Comparison of ENCODE assay signal across 7 cellular contexts in the genomic region with DNA sequence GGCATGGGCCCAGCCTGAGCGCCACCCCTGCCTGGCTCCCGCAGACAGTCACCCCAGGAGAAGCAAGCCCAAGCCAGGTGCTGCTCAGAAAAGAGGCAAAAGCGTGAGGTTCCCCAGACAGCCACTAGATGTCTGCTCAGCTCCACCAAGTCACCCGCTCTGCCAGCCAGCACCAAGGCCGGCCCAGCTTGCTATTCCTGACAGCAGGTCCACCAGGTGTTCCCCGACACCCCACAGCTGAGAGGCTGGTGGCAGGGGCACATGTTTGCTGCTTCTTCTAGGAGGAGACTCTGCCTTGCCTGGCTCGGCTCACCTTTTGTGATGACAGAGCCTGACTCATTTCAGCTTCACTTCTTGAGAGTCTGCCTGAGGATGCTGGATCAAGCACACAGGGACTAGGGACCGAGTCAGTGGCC.
DNase-seq lines count a peak whose midpoint lies in the region; ATAC-seq and TF ChIP-seq lines count a peak whose summit lies in the region.

No MANE protein-coding gene starts in this region.

- no peak overlapping the region for H3K4me2 ChIP-seq in PC-3 (ENCODE audit: low read length)

- ATAC-seq in GM21515 (IDR thresholded peaks at IDR 0.05; ENCODE audit: unreplicated experiment) = peak; percentile 80
- ATAC-seq in PC-3 = peak; percentile 94

- POLR2A ChIA-PET in PC-3 (lab: Charles Lee; ENCODE audit: unreplicated experiment) = no interaction called here

- H4K20me1 ChIP-seq in PC-3 (ENCODE audit: low read length) = no peaks in the 10 kb centered on the region

- intact Hi-C loops in PC-3 (cut with micrococcal nuclease) = loop anchor here (2.0 kb wide), 1 partner anchor 438 kb away; no protein-coding TSS in a partner anchor

- H3K9ac ChIP-seq in PC-3 (ENCODE audit: low read length) (no peak overlapping the region), iPS-15b (ENCODE audit: low read depth, low read length) (peak overlapping the region; percentile 24)

- CTCF ChIA-PET in PC-3 (lab: Charles Lee) = interaction anchor here (0.6 to 1.5 kb wide), 7 partner anchors 9 to 574 kb away, joined by 3 to 5 read pairs (median 4); a partner anchor contains a TSS

- H3K9me3 ChIP-seq in PC-3 (ENCODE audit: low read length) (no peaks in the 10 kb centered on the region), iPS-15b (ENCODE audit: control insufficient read depth, insufficient read depth, low read length) (no peaks in the 10 kb centered on the region)

- no peak overlapping the region for H3K27ac ChIP-seq in PC-3 (ENCODE audit: low read length)

- H3K27ac Mint-ChIP-seq in brain = peak overlapping the region in 4 of 5 experiments; percentile 13 to 85 (median 62)

- H3K4me3 ChIP-seq in PC-3 (ENCODE audit: low read length) (no peak overlapping the region), iPS-15b (ENCODE audit: low read depth, low read length) (no peak overlapping the region)

- peak; percentile 76 for TF ChIP-seq RAD21 in Ishikawa (IDR thresholded peaks at IDR 0.05; ENCODE audit: low read depth)

- H3K4me1 ChIP-seq in PC-3 (ENCODE audit: insufficient read depth, low read length) = no peaks in the 10 kb centered on the region
- H3K4me1 ChIP-seq in iPS-15b (ENCODE audit: control insufficient read depth, insufficient read depth, low read length) = no peaks in the 10 kb centered on the region

- no peaks in the 10 kb centered on the region for H3K27me3 Mint-ChIP-seq in brain

- no peak overlapping the region for H3K4me3 Mint-ChIP-seq in brain

- no peaks in the 10 kb centered on the region for H3F3A ChIP-seq in PC-3 (ENCODE audit: low read length, unreplicated experiment)

- no TSS peak for BruUV-seq in PC-3 (replicated peaks; lab: Mats Ljungman, UMichigan)

- DNase-seq in GDM1 (lab: John Stamatoyannopoulos, UW) (peak; percentile 25), PC-3 (peak; percentile 75)
- DNase-seq in stimulated activated CD4-positive, alpha-beta T cell treated with anti-CD3 and anti-CD28 coated beads, Interleukin-4, amount 100 ng/mL, for 1 hour = peak; percentile 10

- H2AFZ ChIP-seq in PC-3 (ENCODE audit: low read length) = no peak overlapping the region

- TF ChIP-seq EP300 in Ishikawa (IDR thresholded peaks at IDR 0.05; ENCODE audit: borderline replicate concordance) = no peak

- peaks cover 24% of the 10 kb centered on the region for H3K4me1 Mint-ChIP-seq in brain

- H3K9me3 Mint-ChIP-seq in brain = no peaks in the 10 kb centered on the region

- no peaks in the 10 kb centered on the region for H3K9me2 ChIP-seq in PC-3 (replicated peaks; ENCODE audit: low read length)

- no peaks in the 10 kb centered on the region for H3K79me2 ChIP-seq in PC-3 (ENCODE audit: low read length)

- TF ChIP-seq CTCF in PC-3 (conservative IDR thresholded peaks at IDR 0.05; ENCODE audit: low read depth, low read length) (peak; percentile 83), brain (conservative IDR thresholded peaks at IDR 0.05) (peak; percentile 80 to 91)

- H3K27me3 ChIP-seq in PC-3 (ENCODE audit: low read length) (no peaks in the 10 kb centered on the region), iPS-15b (ENCODE audit: control insufficient read depth, insufficient read depth, low read length) (no peaks in the 10 kb centered on the region)

- H3K36me3 ChIP-seq in PC-3 (ENCODE audit: low read depth, low read length) (no peaks in the 10 kb centered on the region), iPS-15b (ENCODE audit: control insufficient read depth, insufficient read depth, low read length) (no peaks in the 10 kb centered on the region)

- H3K36me3 Mint-ChIP-seq in brain = peaks cover 5% of the 10 kb centered on the region

TF ChIP-seq in Ishikawa, 13 proteins besides CTCF, POLR2A, EP300 and RAD21:
- TF ChIP-seq, protein P1, sequence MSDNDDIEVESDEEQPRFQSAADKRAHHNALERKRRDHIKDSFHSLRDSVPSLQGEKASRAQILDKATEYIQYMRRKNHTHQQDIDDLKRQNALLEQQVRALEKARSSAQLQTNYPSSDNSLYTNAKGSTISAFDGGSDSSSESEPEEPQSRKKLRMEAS (IDR thresholded peaks at IDR 0.05) = no peak
- TF ChIP-seq YY1 (IDR thresholded peaks at IDR 0.05; ENCODE audit: low read depth) (no peak), TEAD4 (IDR thresholded peaks at IDR 0.05) (no peak), CREB1 (IDR thresholded peaks at IDR 0.05; ENCODE audit: low read depth) (no peak), NFIC (IDR thresholded peaks at IDR 0.05) (no peak), ZBTB7A (IDR thresholded peaks at IDR 0.05; ENCODE audit: low read depth) (no peak), FOXM1 (IDR thresholded peaks at IDR 0.05; ENCODE audit: borderline replicate concordance, low read depth) (no peak), CEBPB (IDR thresholded peaks at IDR 0.05) (no peak), TAF1 (IDR thresholded peaks at IDR 0.05; ENCODE audit: low read depth) (no peak), EGR1 (IDR thresholded peaks at IDR 0.05) (no peak)
- TF ChIP-seq, protein P2, sequence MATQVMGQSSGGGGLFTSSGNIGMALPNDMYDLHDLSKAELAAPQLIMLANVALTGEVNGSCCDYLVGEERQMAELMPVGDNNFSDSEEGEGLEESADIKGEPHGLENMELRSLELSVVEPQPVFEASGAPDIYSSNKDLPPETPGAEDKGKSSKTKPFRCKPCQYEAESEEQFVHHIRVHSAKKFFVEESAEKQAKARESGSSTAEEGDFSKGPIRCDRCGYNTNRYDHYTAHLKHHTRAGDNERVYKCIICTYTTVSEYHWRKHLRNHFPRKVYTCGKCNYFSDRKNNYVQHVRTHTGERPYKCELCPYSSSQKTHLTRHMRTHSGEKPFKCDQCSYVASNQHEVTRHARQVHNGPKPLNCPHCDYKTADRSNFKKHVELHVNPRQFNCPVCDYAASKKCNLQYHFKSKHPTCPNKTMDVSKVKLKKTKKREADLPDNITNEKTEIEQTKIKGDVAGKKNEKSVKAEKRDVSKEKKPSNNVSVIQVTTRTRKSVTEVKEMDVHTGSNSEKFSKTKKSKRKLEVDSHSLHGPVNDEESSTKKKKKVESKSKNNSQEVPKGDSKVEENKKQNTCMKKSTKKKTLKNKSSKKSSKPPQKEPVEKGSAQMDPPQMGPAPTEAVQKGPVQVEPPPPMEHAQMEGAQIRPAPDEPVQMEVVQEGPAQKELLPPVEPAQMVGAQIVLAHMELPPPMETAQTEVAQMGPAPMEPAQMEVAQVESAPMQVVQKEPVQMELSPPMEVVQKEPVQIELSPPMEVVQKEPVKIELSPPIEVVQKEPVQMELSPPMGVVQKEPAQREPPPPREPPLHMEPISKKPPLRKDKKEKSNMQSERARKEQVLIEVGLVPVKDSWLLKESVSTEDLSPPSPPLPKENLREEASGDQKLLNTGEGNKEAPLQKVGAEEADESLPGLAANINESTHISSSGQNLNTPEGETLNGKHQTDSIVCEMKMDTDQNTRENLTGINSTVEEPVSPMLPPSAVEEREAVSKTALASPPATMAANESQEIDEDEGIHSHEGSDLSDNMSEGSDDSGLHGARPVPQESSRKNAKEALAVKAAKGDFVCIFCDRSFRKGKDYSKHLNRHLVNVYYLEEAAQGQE (IDR thresholded peaks at IDR 0.05; ENCODE audit: low read depth) = no peak
- TF ChIP-seq, protein P3, sequence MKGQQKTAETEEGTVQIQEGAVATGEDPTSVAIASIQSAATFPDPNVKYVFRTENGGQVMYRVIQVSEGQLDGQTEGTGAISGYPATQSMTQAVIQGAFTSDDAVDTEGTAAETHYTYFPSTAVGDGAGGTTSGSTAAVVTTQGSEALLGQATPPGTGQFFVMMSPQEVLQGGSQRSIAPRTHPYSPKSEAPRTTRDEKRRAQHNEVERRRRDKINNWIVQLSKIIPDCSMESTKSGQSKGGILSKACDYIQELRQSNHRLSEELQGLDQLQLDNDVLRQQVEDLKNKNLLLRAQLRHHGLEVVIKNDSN (IDR thresholded peaks at IDR 0.05) = no peak

Comparison
In these comparisons a context has a peak if more than half of its experiments do, and no peak if none do; other contexts are left out.
1. DNase-seq: peak in every context shown above with its lines; median percentile 75 in PC-3; 25 in GDM1; 10 in stimulated activated CD4-positive, alpha-beta T cell treated with anti-CD3 and anti-CD28 coated beads, Interleukin-4, amount 100 ng/mL, for 1 hour.